ENCODE assay signal across 8 cellular contexts in genomic region chr11:10792385-10793068, GRCh38. TPM values are rescaled to one million over a fixed set of nuclear protein-coding genes. Genes with fewer than 3 reads are reported as not detected.
DNase-seq lines count a peak whose midpoint lies in the region; ATAC-seq and TF ChIP-seq lines count a peak whose summit lies in the region.

No MANE protein-coding gene starts in this region.

- intact Hi-C loops in mammary epithelial cell (cut with micrococcal nuclease): loop anchor here (1.0 to 10.0 kb wide), 6 partner anchors 108 to 995 kb away; partner anchors contain the start of gene GALNT18

- CTCF ChIA-PET in WTC11 (lab: Charles Lee): interaction anchor here (0.6 to 3.0 kb wide), 40 partner anchors 8 to 995 kb away, joined by 3 to 50 read pairs (median 5); partner anchors contain the start of genes EIF4G2 and ZBED5
- CTCF ChIA-PET in mammary epithelial cell (lab: Charles Lee; ENCODE audit: low non-redundant PET): interaction anchor here (0.5 to 1.7 kb wide), 7 partner anchors 16 to 356 kb away, joined by 3 to 7 read pairs (median 5); partner anchors contain the start of gene EIF4G2

- H4K20me1 ChIP-seq in mammary epithelial cell (ENCODE audit: insufficient read depth, low read length): no peaks in the 10 kb centered on the region

- H3K4me2 ChIP-seq in mammary epithelial cell (ENCODE audit: insufficient read depth, low read depth, low read length): peak overlapping the region; percentile 53

- no peaks in the 10 kb centered on the region for H3K27me3 ChIP-seq in mammary epithelial cell (ENCODE audit: insufficient read depth, low read length)
- peaks cover 2% of the 10 kb centered on the region for H3K27me3 ChIP-seq in kidney epithelial cell (ENCODE audit: control insufficient read depth, insufficient read depth, low read length)

- dilution Hi-C loops in mammary epithelial cell (cut with HindIII; ENCODE audit: low sequenced_read_pairs): no loop called here

- peak overlapping the region in 1 of 3 experiments; percentile 17 for H3K4me3 ChIP-seq in mammary epithelial cell (replicated peaks in 1 of 3; ENCODE audit: insufficient read depth in 1 of 3, low read depth in 2 of 3, low read length in 3 of 3)
- H3K4me3 ChIP-seq in kidney epithelial cell (ENCODE audit: low read depth, low read length): no peak overlapping the region

- no peak overlapping the region for H3K27ac Mint-ChIP-seq in WTC11

- H3K4me1 Mint-ChIP-seq in WTC11: peaks cover 4% of the 10 kb centered on the region

- peak overlapping the region; percentile 27; the same call in 1 of the 2 replicates for H3K4me3 Mint-ChIP-seq in WTC11

- in situ Hi-C loops in mammary epithelial cell (cut with MboI; ENCODE audit: low sequenced_read_pairs in 2 of 2): loop anchor here (5.0 to 25.0 kb wide), 5 partner anchors 142 to 995 kb away; no protein-coding TSS in a partner anchor

- H3K4me1 ChIP-seq in mammary epithelial cell (ENCODE audit: insufficient read depth, low read length): peaks cover 7% of the 10 kb centered on the region

- ATAC-seq in GM18502 (IDR thresholded peaks at IDR 0.05; ENCODE audit: poor library complexity, unreplicated experiment) (peak; percentile 90), HG02981 (IDR thresholded peaks at IDR 0.05; ENCODE audit: unreplicated experiment) (peak; percentile 95), WTC11 (peak; percentile 93)

- 14% methylated on average over 14 of the region's 24 CpGs for WGBS in mammary epithelial cell (ENCODE audit: low coverage, missing lambda C conversion rate)

- no peaks in the 10 kb centered on the region for H3K79me2 ChIP-seq in mammary epithelial cell (ENCODE audit: insufficient read depth, low read length)

- peaks cover 3% of the 10 kb centered on the region; the same call in 1 of the 2 replicates for H3K27me3 Mint-ChIP-seq in WTC11 (ENCODE audit: low read depth)

- DNase-seq in A172 (ENCODE audit: low spot score) (peak; percentile 79), NCI-H2196 treated with DMSO at 0.1 percent for 48 hours (lab: John Stamatoyannopoulos, UW; ENCODE audit: unreplicated experiment) (peak; percentile 62), WTC11 (ENCODE audit: low spot score) (peak; percentile 98), mammary epithelial cell (peak; percentile 59), kidney epithelial cell (ENCODE audit: low read depth) (peak; percentile 26)
- DNase-seq in stimulated activated CD4-positive, alpha-beta T cell treated with anti-CD3 and anti-CD28 coated beads, Interleukin-2, amount 100 ng/mL, for 4 hours (ENCODE audit: low read depth): peak; percentile 70

- H2AFZ ChIP-seq in mammary epithelial cell (ENCODE audit: low read depth, low read length): no peak overlapping the region

- no peak overlapping the region for H3K27ac ChIP-seq in mammary epithelial cell (ENCODE audit: insufficient read depth, low read depth, low read length)

- BruUV-seq in mammary epithelial cell (replicated peaks; lab: Mats Ljungman, UMichigan): no TSS peak

- no peak overlapping the region for H3K9ac ChIP-seq in mammary epithelial cell (ENCODE audit: insufficient read depth, low read length)

- POLR2A ChIA-PET in WTC11 (lab: Charles Lee): interaction anchor here (0.6 to 2.8 kb wide), 5 partner anchors 17 to 448 kb away, joined by 3 to 25 read pairs (median 3); partner anchors contain the start of gene EIF4G2

- peaks cover 14% of the 10 kb centered on the region for H3K36me3 ChIP-seq in mammary epithelial cell (ENCODE audit: insufficient read depth, low read length)
- H3K36me3 ChIP-seq in kidney epithelial cell (ENCODE audit: control insufficient read depth, insufficient read depth, low read length): no peaks in the 10 kb centered on the region

- H3K36me3 Mint-ChIP-seq in WTC11: peaks cover 14% of the 10 kb centered on the region

- no peaks in the 10 kb centered on the region for H3K9me3 Mint-ChIP-seq in WTC11

- H3K9me3 ChIP-seq in mammary epithelial cell (replicated peaks; ENCODE audit: insufficient read depth, low read length): no peaks in the 10 kb centered on the region

- TF ChIP-seq CTCF in WTC11 (IDR thresholded peaks at IDR 0.05): peak; percentile 94
- peak; percentile 87 to 95 for TF ChIP-seq CTCF in mammary epithelial cell (conservative IDR thresholded peaks at IDR 0.05 in 1 of 2, IDR thresholded peaks at IDR 0.05 in 1 of 2; ENCODE audit: extremely low read depth in 1 of 2, insufficient read depth in 1 of 2, low read depth in 1 of 2, low read length in 2 of 2)
- TF ChIP-seq CTCF in kidney epithelial cell (IDR thresholded peaks at IDR 0.05; ENCODE audit: insufficient read depth, low read length, poor library complexity, severe bottlenecking): peak; percentile 96

TF ChIP-seq in WTC11, 78 proteins besides CTCF, POLR2A, EP300 and RAD21 (continues in another document):
- TF ChIP-seq ARID4B (CRISPR knock-in tag; IDR thresholded peaks at IDR 0.05; ENCODE audit: borderline replicate concordance): peak; percentile 78; the same call in 1 of the 2 replicates
- TF ChIP-seq MLX (CRISPR knock-in tag; IDR thresholded peaks at IDR 0.05): no peak
- no peak for TF ChIP-seq ATF2 (CRISPR knock-in tag; IDR thresholded peaks at IDR 0.05; ENCODE audit: borderline replicate concordance, low read depth)
- no peak for TF ChIP-seq TP53 (CRISPR knock-in tag; IDR thresholded peaks at IDR 0.05)
- no peak for TF ChIP-seq NR2C2 (CRISPR knock-in tag; IDR thresholded peaks at IDR 0.05)
- TF ChIP-seq ZBTB43 (CRISPR knock-in tag; IDR thresholded peaks at IDR 0.05): no peak
- peak; percentile 98 for TF ChIP-seq ZNF121 (CRISPR knock-in tag; IDR thresholded peaks at IDR 0.05)

RNA-seq across cellular contexts. Expression of gene EIF4G2, which starts 16.2 kb away (rescaled TPM):
- 800 and 932 TPM in 2 replicates for total RNA-seq in A172 (2014; rRNA removed; shearing (Covaris generic))
- total RNA-seq in WTC11 (2021): 779 to 918 TPM (median 906 TPM) in 3 replicates
- 100 to 1,000 TPM; 737 to 956 TPM for total RNA-seq in mammary epithelial cell
- polyA plus RNA-seq in mammary epithelial cell: 444 TPM
- 1,074 TPM for polyA minus RNA-seq in mammary epithelial cell
- total RNA-seq in kidney epithelial cell: 810 and 813 TPM in 2 replicates

RNA-seq across cellular contexts. Expression of gene CTR9, which starts 41.5 kb away (rescaled TPM):
- total RNA-seq in A172 (2014; rRNA removed; shearing (Covaris generic)): 22.6 and 23.1 TPM in 2 replicates
- total RNA-seq in WTC11 (2021) (29.3 to 32.7 TPM (median 31.1 TPM) in 3 replicates), mammary epithelial cell (10 to 100 TPM; 29.5 to 29.9 TPM), kidney epithelial cell (21.7 and 23.1 TPM in 2 replicates)
- 9.2 TPM for polyA plus RNA-seq in mammary epithelial cell
- polyA minus RNA-seq in mammary epithelial cell: 39.6 TPM

Comparison
In these comparisons a context has a peak if more than half of its experiments do, and no peak if none do; other contexts are left out.
1. DNase-seq: peak in every context shown above with its lines; median percentile 98 in WTC11; 79 in A172; 70 in stimulated activated CD4-positive, alpha-beta T cell treated with anti-CD3 and anti-CD28 coated beads, Interleukin-2, amount 100 ng/mL, for 4 hours; 62 in NCI-H2196 treated with DMSO at 0.1 percent for 48 hours; 59 in mammary epithelial cell; 26 in kidney epithelial cell.